Comparison of ENCODE assay signal across 25 cellular contexts in the genomic region with DNA sequence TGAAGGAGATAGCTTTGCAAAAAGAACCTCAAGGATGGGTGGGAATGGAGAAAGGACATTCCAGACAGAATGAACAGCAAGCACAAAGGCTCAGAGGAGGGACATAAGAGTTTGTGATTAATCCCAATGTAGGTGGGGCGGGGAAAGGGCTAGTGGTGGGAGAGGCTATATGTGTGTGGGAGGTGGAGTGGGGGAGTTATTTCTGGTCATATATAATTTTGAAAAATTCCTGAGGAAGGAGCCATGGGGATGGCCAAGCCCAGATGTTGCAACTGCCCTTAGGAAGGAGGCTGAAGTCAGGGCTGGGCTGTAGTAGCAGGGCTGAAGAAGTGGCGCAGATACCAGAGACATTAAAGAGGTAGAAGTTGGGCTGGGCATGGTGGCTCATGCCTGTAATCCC. TPM values are rescaled to one million over a fixed set of nuclear protein-coding genes. Genes with fewer than 3 reads are reported as not detected.
DNase-seq lines count a peak whose midpoint lies in the region; ATAC-seq and TF ChIP-seq lines count a peak whose summit lies in the region.
"Had no signal": no experiment of that assay in that cellular context is flagged by ENCODE, and none has a peak within 500 bp of the region (broad histone marks: within the 10 kb centered on the region; RNA-seq: fewer than 3 reads in every experiment).

No MANE protein-coding gene starts in this region.

- H4K20me1 ChIP-seq in osteoblast (ENCODE audit: insufficient read depth, low read length) (no peaks in the 10 kb centered on the region), PC-9 (ENCODE audit: insufficient read depth) (no peaks in the 10 kb centered on the region)

- DNase-seq in AG10803 (ENCODE audit: low read depth) (peak; percentile 28), NCI-H226 (peak; percentile 14), fibroblast of mammary gland (ENCODE audit: low read depth) (peak; percentile 55), osteoblast (ENCODE audit: insufficient read length, low spot score, missing footprints) (peak; percentile 78), H4 (ENCODE audit: low spot score) (no peak), PC-9 (no peak)
- DNase-seq: 8988T; Calu3; CD8-positive, alpha-beta memory T cell; DMS153; H7; HFFc6; MG63; NCI-H1048; NCI-H1436; NCI-H1930; NCI-H345; NCI-H82; Right ventricle myocardium superior had no signal

- H3K27ac ChIP-seq in osteoblast (ENCODE audit: low read depth, low read length) (no peak overlapping the region), PC-9 (no peak overlapping the region)
- H3K27ac ChIP-seq: C4-2B had no signal

- H3K36me3 ChIP-seq in osteoblast (ENCODE audit: insufficient read depth, low read length) (peaks cover 1% of the 10 kb centered on the region), PC-9 (ENCODE audit: low read depth) (no peaks in the 10 kb centered on the region)
- H3K36me3 ChIP-seq: MG63 had no signal

- TF ChIP-seq CTCF in AG10803 (conservative IDR thresholded peaks at IDR 0.05; ENCODE audit: low read length) (no peak), fibroblast of mammary gland (conservative IDR thresholded peaks at IDR 0.05; ENCODE audit: control insufficient read depth, insufficient read depth, low read depth, low read length) (no peak), osteoblast (IDR thresholded peaks at IDR 0.05; ENCODE audit: extremely low read depth, low read depth, low read length) (no peak), PC-9 (conservative IDR thresholded peaks at IDR 0.05) (no peak)

- H3K27me3 ChIP-seq in osteoblast (ENCODE audit: insufficient read depth, low read length) (no peaks in the 10 kb centered on the region), PC-9 (ENCODE audit: insufficient read depth, low read depth) (no peaks in the 10 kb centered on the region)
- H3K27me3 ChIP-seq: MG63 had no signal

- CTCF ChIA-PET in PC-9 (lab: Charles Lee) = no interaction called here

- H3K9me3 ChIP-seq in osteoblast (ENCODE audit: low read depth, low read length) (no peaks in the 10 kb centered on the region), PC-9 (ENCODE audit: insufficient read depth, low read depth) (no peaks in the 10 kb centered on the region)
- H3K9me3 ChIP-seq: MG63 had no signal

- no peaks in the 10 kb centered on the region for H3F3A ChIP-seq in PC-9 (ENCODE audit: insufficient read depth, low read depth)

- BruUV-seq in PC-9 (replicated peaks; lab: Mats Ljungman, UMichigan) = no TSS peak

- no peak overlapping the region for H3K4me3 ChIP-seq in AG10803 (ENCODE audit: low read length)
- no peak overlapping the region for H3K4me3 ChIP-seq in fibroblast of mammary gland (ENCODE audit: control insufficient read depth, low read depth, low read length)
- H3K4me3 ChIP-seq in osteoblast (ENCODE audit: insufficient read depth, low read length) = no peak overlapping the region
- no peak overlapping the region for H3K4me3 ChIP-seq in PC-9
- H3K4me3 ChIP-seq: MG63 had no signal

- H3K79me2 ChIP-seq in osteoblast (ENCODE audit: insufficient read depth, low read length) (no peaks in the 10 kb centered on the region), PC-9 (ENCODE audit: low read depth) (no peaks in the 10 kb centered on the region)

- no peak overlapping the region for H3K4me2 ChIP-seq in osteoblast (ENCODE audit: insufficient read depth, low read length)
- no peak overlapping the region for H3K4me2 ChIP-seq in PC-9

- POLR2A ChIA-PET in PC-9 (lab: Charles Lee; ENCODE audit: unreplicated experiment) = no interaction called here

- ATAC-seq in HG02884 (IDR thresholded peaks at IDR 0.05; ENCODE audit: unreplicated experiment) = no peak

- intact Hi-C loops in PC-9 (cut with micrococcal nuclease; ENCODE audit: unreplicated experiment) = no loop called here

- H3K4me1 ChIP-seq in osteoblast (ENCODE audit: insufficient read depth, low read length) (no peaks in the 10 kb centered on the region), PC-9 (replicated peaks; ENCODE audit: insufficient read depth) (no peaks in the 10 kb centered on the region)

- H2AFZ ChIP-seq in osteoblast (ENCODE audit: low read length) (no peak overlapping the region), PC-9 (no peak overlapping the region)

- no peaks in the 10 kb centered on the region for H3K9me2 ChIP-seq in PC-9 (ENCODE audit: insufficient read depth)

RNA-seq across cellular contexts. Expression of gene CCL27, which starts 13.4 kb away (rescaled TPM):
- total RNA-seq in osteoblast (0.36 TPM in 1 of 2 replicates, not detected in the other), PC-9 (2021) (0.44 and 0.98 TPM in 2 replicates)
- total RNA-seq in H4 (2014; rRNA removed; shearing (Covaris generic)) = not detected in 2 replicates
- total RNA-seq: Calu3, G401, LHCN-M2, Right ventricle myocardium superior, SK-MEL-5 had no signal

RNA-seq across cellular contexts. Expression of gene CCL19, which starts 15.2 kb away (rescaled TPM):
- total RNA-seq in osteoblast = not detected in 2 replicates
- not detected in 2 replicates for total RNA-seq in H4 (2014; rRNA removed; shearing (Covaris generic))
- not detected in 2 replicates for total RNA-seq in PC-9 (2021)
- total RNA-seq: Calu3; CD8-positive, alpha-beta memory T cell; G401; H7; HFFc6; LHCN-M2; OCI-LY7; SK-MEL-5 had no signal

RNA-seq across cellular contexts. Expression of gene IL11RA, which starts 23.9 kb away (rescaled TPM):
- 34.4 and 38.0 TPM in 2 replicates for total RNA-seq in osteoblast
- 8.9 and 12.4 TPM in 2 replicates for total RNA-seq in H4 (2014; rRNA removed; shearing (Covaris generic))
- 8.5 and 8.7 TPM in 2 replicates for total RNA-seq in PC-9 (2021)

RNA-seq across cellular contexts. Expression of gene GALT, which starts 29.4 kb away (rescaled TPM):
- total RNA-seq in osteoblast (32.6 and 38.9 TPM in 2 replicates), PC-9 (2021) (13.5 and 18.2 TPM in 2 replicates)
- 14.9 and 25.8 TPM in 2 replicates for total RNA-seq in H4 (2014; rRNA removed; shearing (Covaris generic))

RNA-seq across cellular contexts. Expression of gene CCL21, which starts 34.1 kb away (rescaled TPM):
- total RNA-seq in osteoblast = not detected in 2 replicates
- not detected in 2 replicates for total RNA-seq in H4 (2014; rRNA removed; shearing (Covaris generic))
- not detected in 2 replicates for total RNA-seq in PC-9 (2021)
- total RNA-seq: Calu3; CD8-positive, alpha-beta memory T cell; G401; H7; HFFc6; LHCN-M2; OCI-LY7; SK-MEL-5 had no signal

Comparison
In these comparisons a context has a peak if more than half of its experiments do, and no peak if none do; other contexts are left out.
1. DNase-seq: peak in AG10803 (single experiment), NCI-H226 (single experiment), fibroblast of mammary gland (single experiment) and osteoblast (single experiment); none in H4 (single experiment) and PC-9 (0 of 2).